Comparison of ENCODE assay signal across 1 cellular context in the genomic region with DNA sequence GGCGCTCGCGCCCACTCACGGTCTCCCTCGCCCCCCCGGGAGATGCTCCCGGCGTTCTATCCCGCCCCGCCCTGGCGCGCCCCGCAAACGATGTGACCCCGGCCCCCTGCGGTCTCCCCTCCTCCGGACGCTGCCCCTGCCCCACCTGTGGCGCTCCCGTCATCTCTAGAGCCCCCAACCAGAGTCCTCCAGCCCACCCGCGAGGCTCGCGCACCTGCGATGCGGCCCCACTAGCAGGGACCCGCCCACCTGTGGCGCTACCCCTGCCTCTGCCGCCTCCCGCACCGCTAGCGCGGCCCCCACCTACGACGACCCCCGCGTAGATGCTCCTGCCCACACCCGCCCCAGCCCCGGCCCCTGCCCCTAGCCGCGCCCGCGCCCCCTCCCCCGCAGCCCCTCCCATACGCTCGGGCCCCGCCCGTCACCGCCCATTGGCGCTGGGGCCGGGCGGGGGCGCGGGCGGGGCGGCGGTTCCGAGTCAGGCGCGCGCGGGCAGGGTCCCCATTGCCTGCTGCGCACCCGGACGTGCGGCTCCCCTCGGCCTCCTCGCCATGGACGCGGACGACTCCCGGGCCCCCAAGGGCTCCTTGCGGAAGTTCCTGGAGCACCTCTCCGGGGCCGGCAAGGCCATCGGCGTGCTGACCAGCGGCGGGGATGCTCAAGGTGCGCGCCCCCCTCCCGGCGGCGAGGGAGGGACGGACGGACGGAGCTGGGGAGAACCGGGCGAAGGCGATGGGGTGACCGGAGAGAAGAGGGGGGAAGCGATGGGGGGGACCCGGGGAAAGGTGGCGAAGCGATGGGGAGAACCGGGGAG.
TF ChIP-seq lines count a peak whose summit lies in the region.

A gene (plus strand): TSS at position 504 of the 814 bp plus-strand sequence. CDS start 48 bp downstream, at position 552.

TF ChIP-seq in K562, 482 proteins besides CTCF, POLR2A, EP300 and RAD21 (continued from another document and continues in another):
- TF ChIP-seq, protein P1, sequence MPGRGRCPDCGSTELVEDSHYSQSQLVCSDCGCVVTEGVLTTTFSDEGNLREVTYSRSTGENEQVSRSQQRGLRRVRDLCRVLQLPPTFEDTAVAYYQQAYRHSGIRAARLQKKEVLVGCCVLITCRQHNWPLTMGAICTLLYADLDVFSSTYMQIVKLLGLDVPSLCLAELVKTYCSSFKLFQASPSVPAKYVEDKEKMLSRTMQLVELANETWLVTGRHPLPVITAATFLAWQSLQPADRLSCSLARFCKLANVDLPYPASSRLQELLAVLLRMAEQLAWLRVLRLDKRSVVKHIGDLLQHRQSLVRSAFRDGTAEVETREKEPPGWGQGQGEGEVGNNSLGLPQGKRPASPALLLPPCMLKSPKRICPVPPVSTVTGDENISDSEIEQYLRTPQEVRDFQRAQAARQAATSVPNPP (IDR thresholded peaks at IDR 0.05; ENCODE audit: borderline replicate concordance, insufficient read depth, insufficient read length), result no peak
- TF ChIP-seq GABPB2 (CRISPR knock-in tag; conservative IDR thresholded peaks at IDR 0.05) (no peak), SMARCA4 (IDR thresholded peaks at IDR 0.05) (no peak), NFE2 (IDR thresholded peaks at IDR 0.05; ENCODE audit: low read depth) (no peak), TRIM28 (IDR thresholded peaks at IDR 0.05) (no peak), CHD4 (IDR thresholded peaks at IDR 0.05; ENCODE audit: insufficient read depth, insufficient replicate concordance, low read depth, low read length, poor library complexity, severe bottlenecking) (no peak), ZNF561 (CRISPR knock-in tag; conservative IDR thresholded peaks at IDR 0.05) (no peak), RBM17 (IDR thresholded peaks at IDR 0.05; ENCODE audit: borderline replicate concordance, low read depth, low read length) (no peak), COPS2 (conservative IDR thresholded peaks at IDR 0.05) (no peak), ETV5 (CRISPR knock-in tag; IDR thresholded peaks at IDR 0.05; ENCODE audit: low read depth) (no peak), GATAD2B (IDR thresholded peaks at IDR 0.05; ENCODE audit: borderline replicate concordance) (peak; percentile 42; the same call in 1 of the 2 replicates), KDM4B (IDR thresholded peaks at IDR 0.05; ENCODE audit: borderline replicate concordance in 2 of 2, low read depth in 1 of 2) (0 out of 4 replicates have a peak, but pooled peaks of 1 of the 2 experiments have one; percentile 37), TAF1 (IDR thresholded peaks at IDR 0.05; ENCODE audit: control insufficient read depth, extremely low read depth, insufficient read depth, low read length, severe bottlenecking) (peak; percentile 84), DMBX1 (CRISPR knock-in tag; IDR thresholded peaks at IDR 0.05; ENCODE audit: borderline replicate concordance) (no peak), TCF7L2 (IDR thresholded peaks at IDR 0.05; ENCODE audit: low read depth, low read length) (no peak), BCL6 (CRISPR knock-in tag; IDR thresholded peaks at IDR 0.05) (no peak), ZKSCAN8 (CRISPR knock-in tag; IDR thresholded peaks at IDR 0.05) (no peak), CREBBP (IDR thresholded peaks at IDR 0.05; ENCODE audit: low read depth, low read length) (no peak)
- TF ChIP-seq, protein P2, sequence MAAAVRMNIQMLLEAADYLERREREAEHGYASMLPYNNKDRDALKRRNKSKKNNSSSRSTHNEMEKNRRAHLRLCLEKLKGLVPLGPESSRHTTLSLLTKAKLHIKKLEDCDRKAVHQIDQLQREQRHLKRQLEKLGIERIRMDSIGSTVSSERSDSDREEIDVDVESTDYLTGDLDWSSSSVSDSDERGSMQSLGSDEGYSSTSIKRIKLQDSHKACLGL (CRISPR knock-in tag; IDR thresholded peaks at IDR 0.05; ENCODE audit: borderline replicate concordance, poor library complexity, severe bottlenecking), result no peak
- TF ChIP-seq, protein P3, sequence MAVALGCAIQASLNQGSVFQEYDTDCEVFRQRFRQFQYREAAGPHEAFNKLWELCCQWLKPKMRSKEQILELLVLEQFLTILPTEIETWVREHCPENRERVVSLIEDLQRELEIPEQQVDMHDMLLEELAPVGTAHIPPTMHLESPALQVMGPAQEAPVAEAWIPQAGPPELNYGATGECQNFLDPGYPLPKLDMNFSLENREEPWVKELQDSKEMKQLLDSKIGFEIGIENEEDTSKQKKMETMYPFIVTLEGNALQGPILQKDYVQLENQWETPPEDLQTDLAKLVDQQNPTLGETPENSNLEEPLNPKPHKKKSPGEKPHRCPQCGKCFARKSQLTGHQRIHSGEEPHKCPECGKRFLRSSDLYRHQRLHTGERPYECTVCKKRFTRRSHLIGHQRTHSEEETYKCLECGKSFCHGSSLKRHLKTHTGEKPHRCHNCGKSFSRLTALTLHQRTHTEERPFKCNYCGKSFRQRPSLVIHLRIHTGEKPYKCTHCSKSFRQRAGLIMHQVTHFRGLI (CRISPR knock-in tag; IDR thresholded peaks at IDR 0.05), result no peak
- TF ChIP-seq, protein P4, sequence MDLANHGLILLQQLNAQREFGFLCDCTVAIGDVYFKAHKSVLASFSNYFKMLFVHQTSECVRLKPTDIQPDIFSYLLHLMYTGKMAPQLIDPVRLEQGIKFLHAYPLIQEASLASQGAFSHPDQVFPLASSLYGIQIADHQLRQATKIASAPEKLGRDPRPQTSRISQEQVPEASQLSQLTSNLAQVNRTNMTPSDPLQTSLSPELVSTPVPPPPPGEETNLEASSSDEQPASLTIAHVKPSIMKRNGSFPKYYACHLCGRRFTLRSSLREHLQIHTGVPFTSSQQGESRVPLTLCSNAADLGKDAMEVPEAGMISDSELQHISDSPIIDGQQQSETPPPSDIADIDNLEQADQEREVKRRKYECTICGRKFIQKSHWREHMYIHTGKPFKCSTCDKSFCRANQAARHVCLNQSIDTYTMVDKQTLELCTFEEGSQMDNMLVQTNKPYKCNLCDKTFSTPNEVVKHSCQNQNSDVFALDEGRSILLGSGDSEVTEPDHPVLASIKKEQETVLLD (IDR thresholded peaks at IDR 0.05), result 0 out of 2 replicates have a peak, but pooled peaks have one; percentile 30
- TF ChIP-seq, protein P5, sequence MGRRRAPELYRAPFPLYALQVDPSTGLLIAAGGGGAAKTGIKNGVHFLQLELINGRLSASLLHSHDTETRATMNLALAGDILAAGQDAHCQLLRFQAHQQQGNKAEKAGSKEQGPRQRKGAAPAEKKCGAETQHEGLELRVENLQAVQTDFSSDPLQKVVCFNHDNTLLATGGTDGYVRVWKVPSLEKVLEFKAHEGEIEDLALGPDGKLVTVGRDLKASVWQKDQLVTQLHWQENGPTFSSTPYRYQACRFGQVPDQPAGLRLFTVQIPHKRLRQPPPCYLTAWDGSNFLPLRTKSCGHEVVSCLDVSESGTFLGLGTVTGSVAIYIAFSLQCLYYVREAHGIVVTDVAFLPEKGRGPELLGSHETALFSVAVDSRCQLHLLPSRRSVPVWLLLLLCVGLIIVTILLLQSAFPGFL (CRISPR knock-in tag; IDR thresholded peaks at IDR 0.05), result no peak
- TF ChIP-seq, protein P6, sequence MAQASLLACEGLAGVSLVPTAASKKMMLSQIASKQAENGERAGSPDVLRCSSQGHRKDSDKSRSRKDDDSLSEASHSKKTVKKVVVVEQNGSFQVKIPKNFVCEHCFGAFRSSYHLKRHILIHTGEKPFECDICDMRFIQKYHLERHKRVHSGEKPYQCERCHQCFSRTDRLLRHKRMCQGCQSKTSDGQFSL (CRISPR knock-in tag; IDR thresholded peaks at IDR 0.05), result no peak
- TF ChIP-seq, protein P6 (tag; IDR thresholded peaks at IDR 0.05), result peak in 1 of 2 experiments; percentile 6; a peak in 1 of 4 replicates
- TF ChIP-seq, protein P7, sequence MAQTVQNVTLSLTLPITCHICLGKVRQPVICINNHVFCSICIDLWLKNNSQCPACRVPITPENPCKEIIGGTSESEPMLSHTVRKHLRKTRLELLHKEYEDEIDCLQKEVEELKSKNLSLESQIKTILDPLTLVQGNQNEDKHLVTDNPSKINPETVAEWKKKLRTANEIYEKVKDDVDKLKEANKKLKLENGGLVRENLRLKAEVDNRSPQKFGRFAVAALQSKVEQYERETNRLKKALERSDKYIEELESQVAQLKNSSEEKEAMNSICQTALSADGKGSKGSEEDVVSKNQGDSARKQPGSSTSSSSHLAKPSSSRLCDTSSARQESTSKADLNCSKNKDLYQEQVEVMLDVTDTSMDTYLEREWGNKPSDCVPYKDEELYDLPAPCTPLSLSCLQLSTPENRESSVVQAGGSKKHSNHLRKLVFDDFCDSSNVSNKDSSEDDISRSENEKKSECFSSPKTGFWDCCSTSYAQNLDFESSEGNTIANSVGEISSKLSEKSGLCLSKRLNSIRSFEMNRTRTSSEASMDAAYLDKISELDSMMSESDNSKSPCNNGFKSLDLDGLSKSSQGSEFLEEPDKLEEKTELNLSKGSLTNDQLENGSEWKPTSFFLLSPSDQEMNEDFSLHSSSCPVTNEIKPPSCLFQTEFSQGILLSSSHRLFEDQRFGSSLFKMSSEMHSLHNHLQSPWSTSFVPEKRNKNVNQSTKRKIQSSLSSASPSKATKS (CRISPR knock-in tag; IDR thresholded peaks at IDR 0.05), result no peak
- TF ChIP-seq, protein P8, sequence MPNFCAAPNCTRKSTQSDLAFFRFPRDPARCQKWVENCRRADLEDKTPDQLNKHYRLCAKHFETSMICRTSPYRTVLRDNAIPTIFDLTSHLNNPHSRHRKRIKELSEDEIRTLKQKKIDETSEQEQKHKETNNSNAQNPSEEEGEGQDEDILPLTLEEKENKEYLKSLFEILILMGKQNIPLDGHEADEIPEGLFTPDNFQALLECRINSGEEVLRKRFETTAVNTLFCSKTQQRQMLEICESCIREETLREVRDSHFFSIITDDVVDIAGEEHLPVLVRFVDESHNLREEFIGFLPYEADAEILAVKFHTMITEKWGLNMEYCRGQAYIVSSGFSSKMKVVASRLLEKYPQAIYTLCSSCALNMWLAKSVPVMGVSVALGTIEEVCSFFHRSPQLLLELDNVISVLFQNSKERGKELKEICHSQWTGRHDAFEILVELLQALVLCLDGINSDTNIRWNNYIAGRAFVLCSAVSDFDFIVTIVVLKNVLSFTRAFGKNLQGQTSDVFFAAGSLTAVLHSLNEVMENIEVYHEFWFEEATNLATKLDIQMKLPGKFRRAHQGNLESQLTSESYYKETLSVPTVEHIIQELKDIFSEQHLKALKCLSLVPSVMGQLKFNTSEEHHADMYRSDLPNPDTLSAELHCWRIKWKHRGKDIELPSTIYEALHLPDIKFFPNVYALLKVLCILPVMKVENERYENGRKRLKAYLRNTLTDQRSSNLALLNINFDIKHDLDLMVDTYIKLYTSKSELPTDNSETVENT (CRISPR knock-in tag; IDR thresholded peaks at IDR 0.05), result 0 out of 2 replicates have a peak, but pooled peaks have one; percentile 35
- TF ChIP-seq, protein P9, sequence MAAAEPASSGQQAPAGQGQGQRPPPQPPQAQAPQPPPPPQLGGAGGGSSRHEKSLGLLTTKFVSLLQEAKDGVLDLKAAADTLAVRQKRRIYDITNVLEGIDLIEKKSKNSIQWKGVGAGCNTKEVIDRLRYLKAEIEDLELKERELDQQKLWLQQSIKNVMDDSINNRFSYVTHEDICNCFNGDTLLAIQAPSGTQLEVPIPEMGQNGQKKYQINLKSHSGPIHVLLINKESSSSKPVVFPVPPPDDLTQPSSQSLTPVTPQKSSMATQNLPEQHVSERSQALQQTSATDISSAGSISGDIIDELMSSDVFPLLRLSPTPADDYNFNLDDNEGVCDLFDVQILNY (CRISPR knock-in tag; IDR thresholded peaks at IDR 0.05), result no peak
- TF ChIP-seq, protein P10, sequence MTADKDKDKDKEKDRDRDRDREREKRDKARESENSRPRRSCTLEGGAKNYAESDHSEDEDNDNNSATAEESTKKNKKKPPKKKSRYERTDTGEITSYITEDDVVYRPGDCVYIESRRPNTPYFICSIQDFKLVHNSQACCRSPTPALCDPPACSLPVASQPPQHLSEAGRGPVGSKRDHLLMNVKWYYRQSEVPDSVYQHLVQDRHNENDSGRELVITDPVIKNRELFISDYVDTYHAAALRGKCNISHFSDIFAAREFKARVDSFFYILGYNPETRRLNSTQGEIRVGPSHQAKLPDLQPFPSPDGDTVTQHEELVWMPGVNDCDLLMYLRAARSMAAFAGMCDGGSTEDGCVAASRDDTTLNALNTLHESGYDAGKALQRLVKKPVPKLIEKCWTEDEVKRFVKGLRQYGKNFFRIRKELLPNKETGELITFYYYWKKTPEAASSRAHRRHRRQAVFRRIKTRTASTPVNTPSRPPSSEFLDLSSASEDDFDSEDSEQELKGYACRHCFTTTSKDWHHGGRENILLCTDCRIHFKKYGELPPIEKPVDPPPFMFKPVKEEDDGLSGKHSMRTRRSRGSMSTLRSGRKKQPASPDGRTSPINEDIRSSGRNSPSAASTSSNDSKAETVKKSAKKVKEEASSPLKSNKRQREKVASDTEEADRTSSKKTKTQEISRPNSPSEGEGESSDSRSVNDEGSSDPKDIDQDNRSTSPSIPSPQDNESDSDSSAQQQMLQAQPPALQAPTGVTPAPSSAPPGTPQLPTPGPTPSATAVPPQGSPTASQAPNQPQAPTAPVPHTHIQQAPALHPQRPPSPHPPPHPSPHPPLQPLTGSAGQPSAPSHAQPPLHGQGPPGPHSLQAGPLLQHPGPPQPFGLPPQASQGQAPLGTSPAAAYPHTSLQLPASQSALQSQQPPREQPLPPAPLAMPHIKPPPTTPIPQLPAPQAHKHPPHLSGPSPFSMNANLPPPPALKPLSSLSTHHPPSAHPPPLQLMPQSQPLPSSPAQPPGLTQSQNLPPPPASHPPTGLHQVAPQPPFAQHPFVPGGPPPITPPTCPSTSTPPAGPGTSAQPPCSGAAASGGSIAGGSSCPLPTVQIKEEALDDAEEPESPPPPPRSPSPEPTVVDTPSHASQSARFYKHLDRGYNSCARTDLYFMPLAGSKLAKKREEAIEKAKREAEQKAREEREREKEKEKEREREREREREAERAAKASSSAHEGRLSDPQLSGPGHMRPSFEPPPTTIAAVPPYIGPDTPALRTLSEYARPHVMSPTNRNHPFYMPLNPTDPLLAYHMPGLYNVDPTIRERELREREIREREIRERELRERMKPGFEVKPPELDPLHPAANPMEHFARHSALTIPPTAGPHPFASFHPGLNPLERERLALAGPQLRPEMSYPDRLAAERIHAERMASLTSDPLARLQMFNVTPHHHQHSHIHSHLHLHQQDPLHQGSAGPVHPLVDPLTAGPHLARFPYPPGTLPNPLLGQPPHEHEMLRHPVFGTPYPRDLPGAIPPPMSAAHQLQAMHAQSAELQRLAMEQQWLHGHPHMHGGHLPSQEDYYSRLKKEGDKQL (CRISPR knock-in tag; IDR thresholded peaks at IDR 0.05; ENCODE audit: borderline replicate concordance), result no peak
- TF ChIP-seq, protein P11, sequence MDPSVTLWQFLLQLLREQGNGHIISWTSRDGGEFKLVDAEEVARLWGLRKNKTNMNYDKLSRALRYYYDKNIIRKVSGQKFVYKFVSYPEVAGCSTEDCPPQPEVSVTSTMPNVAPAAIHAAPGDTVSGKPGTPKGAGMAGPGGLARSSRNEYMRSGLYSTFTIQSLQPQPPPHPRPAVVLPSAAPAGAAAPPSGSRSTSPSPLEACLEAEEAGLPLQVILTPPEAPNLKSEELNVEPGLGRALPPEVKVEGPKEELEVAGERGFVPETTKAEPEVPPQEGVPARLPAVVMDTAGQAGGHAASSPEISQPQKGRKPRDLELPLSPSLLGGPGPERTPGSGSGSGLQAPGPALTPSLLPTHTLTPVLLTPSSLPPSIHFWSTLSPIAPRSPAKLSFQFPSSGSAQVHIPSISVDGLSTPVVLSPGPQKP (CRISPR knock-in tag; IDR thresholded peaks at IDR 0.05), result no peak
